ENCODE assay signal across 1 cellular context in the genomic region with DNA sequence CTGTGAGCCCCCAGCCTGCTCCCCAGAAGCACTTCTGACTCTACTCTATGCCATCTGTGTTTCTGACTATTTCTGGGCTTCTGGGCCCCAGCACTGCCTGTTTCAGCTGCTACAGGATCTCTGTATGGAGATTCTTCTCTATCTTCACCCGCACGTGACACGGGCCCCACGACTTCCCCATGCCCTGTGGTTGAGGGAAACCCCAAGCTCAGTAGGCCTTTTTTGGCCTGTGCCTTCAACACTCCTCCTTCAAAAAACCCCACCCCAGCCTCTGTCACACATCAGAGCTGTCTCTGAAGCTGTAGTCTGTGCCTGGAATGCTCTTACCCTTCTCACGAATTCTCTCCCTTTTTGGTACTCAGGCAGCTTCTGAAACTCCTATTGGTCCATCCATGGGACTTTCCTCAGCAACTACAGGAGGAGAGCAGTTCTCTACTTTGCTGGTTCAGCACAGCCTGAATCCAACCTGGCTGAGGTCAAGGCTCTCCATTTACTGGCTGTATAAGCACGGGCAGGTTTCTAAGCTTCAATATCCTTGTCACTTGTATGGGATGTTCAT.
TF ChIP-seq lines count a peak whose summit lies in the region.

No MANE protein-coding gene starts in this region.

TF ChIP-seq in GM12878, 131 proteins besides CTCF, POLR2A, EP300 and RAD21 (continued from another document and continues in another):
- TF ChIP-seq, protein P1, sequence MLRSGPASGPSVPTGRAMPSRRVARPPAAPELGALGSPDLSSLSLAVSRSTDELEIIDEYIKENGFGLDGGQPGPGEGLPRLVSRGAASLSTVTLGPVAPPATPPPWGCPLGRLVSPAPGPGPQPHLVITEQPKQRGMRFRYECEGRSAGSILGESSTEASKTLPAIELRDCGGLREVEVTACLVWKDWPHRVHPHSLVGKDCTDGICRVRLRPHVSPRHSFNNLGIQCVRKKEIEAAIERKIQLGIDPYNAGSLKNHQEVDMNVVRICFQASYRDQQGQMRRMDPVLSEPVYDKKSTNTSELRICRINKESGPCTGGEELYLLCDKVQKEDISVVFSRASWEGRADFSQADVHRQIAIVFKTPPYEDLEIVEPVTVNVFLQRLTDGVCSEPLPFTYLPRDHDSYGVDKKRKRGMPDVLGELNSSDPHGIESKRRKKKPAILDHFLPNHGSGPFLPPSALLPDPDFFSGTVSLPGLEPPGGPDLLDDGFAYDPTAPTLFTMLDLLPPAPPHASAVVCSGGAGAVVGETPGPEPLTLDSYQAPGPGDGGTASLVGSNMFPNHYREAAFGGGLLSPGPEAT (IDR thresholded peaks at IDR 0.05; ENCODE audit: low read depth): peak; percentile 87
- peak; percentile 56; the same call in 1 of the 2 replicates for TF ChIP-seq MTA3 (IDR thresholded peaks at IDR 0.05; ENCODE audit: borderline replicate concordance, low read length)
- TF ChIP-seq, protein P2, sequence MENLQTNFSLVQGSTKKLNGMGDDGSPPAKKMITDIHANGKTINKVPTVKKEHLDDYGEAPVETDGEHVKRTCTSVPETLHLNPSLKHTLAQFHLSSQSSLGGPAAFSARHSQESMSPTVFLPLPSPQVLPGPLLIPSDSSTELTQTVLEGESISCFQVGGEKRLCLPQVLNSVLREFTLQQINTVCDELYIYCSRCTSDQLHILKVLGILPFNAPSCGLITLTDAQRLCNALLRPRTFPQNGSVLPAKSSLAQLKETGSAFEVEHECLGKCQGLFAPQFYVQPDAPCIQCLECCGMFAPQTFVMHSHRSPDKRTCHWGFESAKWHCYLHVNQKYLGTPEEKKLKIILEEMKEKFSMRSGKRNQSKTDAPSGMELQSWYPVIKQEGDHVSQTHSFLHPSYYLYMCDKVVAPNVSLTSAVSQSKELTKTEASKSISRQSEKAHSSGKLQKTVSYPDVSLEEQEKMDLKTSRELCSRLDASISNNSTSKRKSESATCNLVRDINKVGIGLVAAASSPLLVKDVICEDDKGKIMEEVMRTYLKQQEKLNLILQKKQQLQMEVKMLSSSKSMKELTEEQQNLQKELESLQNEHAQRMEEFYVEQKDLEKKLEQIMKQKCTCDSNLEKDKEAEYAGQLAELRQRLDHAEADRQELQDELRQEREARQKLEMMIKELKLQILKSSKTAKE (IDR thresholded peaks at IDR 0.05; ENCODE audit: low read depth, poor library complexity, severe bottlenecking): no peak
- no peak for TF ChIP-seq TCF7 (IDR thresholded peaks at IDR 0.05; ENCODE audit: borderline replicate concordance)
- TF ChIP-seq ZNF24 (IDR thresholded peaks at IDR 0.05): 0 out of 2 replicates have a peak, but pooled peaks have one; percentile 4
- TF ChIP-seq HDAC2 (IDR thresholded peaks at IDR 0.05): no peak
- TF ChIP-seq, protein P3, sequence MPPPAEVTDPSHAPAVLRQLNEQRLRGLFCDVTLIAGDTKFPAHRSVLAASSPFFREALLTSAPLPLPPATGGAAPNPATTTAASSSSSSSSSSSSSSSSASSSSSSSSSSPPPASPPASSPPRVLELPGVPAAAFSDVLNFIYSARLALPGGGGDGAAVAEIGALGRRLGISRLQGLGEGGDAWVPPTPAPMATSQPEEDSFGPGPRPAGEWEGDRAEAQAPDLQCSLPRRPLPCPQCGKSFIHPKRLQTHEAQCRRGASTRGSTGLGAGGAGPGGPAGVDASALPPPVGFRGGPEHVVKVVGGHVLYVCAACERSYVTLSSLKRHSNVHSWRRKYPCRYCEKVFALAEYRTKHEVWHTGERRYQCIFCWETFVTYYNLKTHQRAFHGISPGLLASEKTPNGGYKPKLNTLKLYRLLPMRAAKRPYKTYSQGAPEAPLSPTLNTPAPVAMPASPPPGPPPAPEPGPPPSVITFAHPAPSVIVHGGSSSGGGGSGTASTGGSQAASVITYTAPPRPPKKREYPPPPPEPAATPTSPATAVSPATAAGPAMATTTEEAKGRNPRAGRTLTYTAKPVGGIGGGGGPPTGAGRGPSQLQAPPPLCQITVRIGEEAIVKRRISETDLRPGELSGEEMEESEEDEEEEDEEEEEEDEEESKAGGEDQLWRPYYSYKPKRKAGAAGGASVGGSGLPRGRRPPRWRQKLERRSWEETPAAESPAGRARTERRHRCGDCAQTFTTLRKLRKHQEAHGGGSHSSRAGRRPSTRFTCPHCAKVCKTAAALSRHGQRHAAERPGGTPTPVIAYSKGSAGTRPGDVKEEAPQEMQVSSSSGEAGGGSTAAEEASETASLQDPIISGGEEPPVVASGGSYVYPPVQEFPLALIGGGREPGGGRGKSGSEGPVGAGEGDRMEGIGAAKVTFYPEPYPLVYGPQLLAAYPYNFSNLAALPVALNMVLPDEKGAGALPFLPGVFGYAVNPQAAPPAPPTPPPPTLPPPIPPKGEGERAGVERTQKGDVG (CRISPR knock-in tag; IDR thresholded peaks at IDR 0.05): no peak
- TF ChIP-seq, protein P4, sequence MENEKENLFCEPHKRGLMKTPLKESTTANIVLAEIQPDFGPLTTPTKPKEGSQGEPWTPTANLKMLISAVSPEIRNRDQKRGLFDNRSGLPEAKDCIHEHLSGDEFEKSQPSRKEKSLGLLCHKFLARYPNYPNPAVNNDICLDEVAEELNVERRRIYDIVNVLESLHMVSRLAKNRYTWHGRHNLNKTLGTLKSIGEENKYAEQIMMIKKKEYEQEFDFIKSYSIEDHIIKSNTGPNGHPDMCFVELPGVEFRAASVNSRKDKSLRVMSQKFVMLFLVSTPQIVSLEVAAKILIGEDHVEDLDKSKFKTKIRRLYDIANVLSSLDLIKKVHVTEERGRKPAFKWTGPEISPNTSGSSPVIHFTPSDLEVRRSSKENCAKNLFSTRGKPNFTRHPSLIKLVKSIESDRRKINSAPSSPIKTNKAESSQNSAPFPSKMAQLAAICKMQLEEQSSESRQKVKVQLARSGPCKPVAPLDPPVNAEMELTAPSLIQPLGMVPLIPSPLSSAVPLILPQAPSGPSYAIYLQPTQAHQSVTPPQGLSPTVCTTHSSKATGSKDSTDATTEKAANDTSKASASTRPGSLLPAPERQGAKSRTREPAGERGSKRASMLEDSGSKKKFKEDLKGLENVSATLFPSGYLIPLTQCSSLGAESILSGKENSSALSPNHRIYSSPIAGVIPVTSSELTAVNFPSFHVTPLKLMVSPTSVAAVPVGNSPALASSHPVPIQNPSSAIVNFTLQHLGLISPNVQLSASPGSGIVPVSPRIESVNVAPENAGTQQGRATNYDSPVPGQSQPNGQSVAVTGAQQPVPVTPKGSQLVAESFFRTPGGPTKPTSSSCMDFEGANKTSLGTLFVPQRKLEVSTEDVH (IDR thresholded peaks at IDR 0.05; ENCODE audit: low read depth, partially characterized antibody): no peak
- 0 out of 2 replicates have a peak, but pooled peaks have one; percentile 47 for TF ChIP-seq TCF3 (IDR thresholded peaks at IDR 0.05; ENCODE audit: borderline replicate concordance, insufficient read depth, low read depth, low read length)
- TF ChIP-seq, protein P5, sequence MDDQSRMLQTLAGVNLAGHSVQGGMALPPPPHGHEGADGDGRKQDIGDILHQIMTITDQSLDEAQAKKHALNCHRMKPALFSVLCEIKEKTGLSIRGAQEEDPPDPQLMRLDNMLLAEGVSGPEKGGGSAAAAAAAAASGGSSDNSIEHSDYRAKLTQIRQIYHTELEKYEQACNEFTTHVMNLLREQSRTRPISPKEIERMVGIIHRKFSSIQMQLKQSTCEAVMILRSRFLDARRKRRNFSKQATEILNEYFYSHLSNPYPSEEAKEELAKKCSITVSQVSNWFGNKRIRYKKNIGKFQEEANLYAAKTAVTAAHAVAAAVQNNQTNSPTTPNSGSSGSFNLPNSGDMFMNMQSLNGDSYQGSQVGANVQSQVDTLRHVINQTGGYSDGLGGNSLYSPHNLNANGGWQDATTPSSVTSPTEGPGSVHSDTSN (IDR thresholded peaks at IDR 0.05; ENCODE audit: insufficient replicate concordance, low read depth, low read length): no peak
- TF ChIP-seq TAF1 (IDR thresholded peaks at IDR 0.05; ENCODE audit: borderline replicate concordance, low read depth, low read length): peak; percentile 59
- peak; percentile 36; the same call in 1 of the 2 replicates for TF ChIP-seq PAX5 (IDR thresholded peaks at IDR 0.05; ENCODE audit: borderline replicate concordance, low read depth, low read length)
- no peak for TF ChIP-seq HCFC1 (IDR thresholded peaks at IDR 0.05; ENCODE audit: low read length)
- peak; percentile 53 for TF ChIP-seq MEF2B (IDR thresholded peaks at IDR 0.05; ENCODE audit: partially characterized antibody, poor library complexity, severe bottlenecking)
- TF ChIP-seq SMARCA5 (IDR thresholded peaks at IDR 0.05): no peak
- TF ChIP-seq STAT3 (IDR thresholded peaks at IDR 0.05; ENCODE audit: low read depth, low read length): no peak
- peak; percentile 26 for TF ChIP-seq NR2F1 (conservative IDR thresholded peaks at IDR 0.05)
- TF ChIP-seq RFX5 (IDR thresholded peaks at IDR 0.05; ENCODE audit: low read depth, low read length): no peak
- no peak for TF ChIP-seq NFYA (IDR thresholded peaks at IDR 0.05; ENCODE audit: borderline replicate concordance, low read depth, low read length)
- TF ChIP-seq, protein P6, sequence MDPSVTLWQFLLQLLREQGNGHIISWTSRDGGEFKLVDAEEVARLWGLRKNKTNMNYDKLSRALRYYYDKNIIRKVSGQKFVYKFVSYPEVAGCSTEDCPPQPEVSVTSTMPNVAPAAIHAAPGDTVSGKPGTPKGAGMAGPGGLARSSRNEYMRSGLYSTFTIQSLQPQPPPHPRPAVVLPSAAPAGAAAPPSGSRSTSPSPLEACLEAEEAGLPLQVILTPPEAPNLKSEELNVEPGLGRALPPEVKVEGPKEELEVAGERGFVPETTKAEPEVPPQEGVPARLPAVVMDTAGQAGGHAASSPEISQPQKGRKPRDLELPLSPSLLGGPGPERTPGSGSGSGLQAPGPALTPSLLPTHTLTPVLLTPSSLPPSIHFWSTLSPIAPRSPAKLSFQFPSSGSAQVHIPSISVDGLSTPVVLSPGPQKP (IDR thresholded peaks at IDR 0.05; ENCODE audit: low read depth, low read length): no peak
- TF ChIP-seq RCOR1 (conservative IDR thresholded peaks at IDR 0.05; ENCODE audit: low read depth, low read length): no peak
- no peak for TF ChIP-seq ZNF217 (IDR thresholded peaks at IDR 0.05)
- no peak for TF ChIP-seq CBX3 (IDR thresholded peaks at IDR 0.05; ENCODE audit: borderline replicate concordance, low read depth)
- no peak for TF ChIP-seq ASH2L (IDR thresholded peaks at IDR 0.05; ENCODE audit: borderline replicate concordance, low read depth)
- TF ChIP-seq DPF2 (IDR thresholded peaks at IDR 0.05): 0 out of 2 replicates have a peak, but pooled peaks have one; percentile 54
- no peak for TF ChIP-seq KLF5 (IDR thresholded peaks at IDR 0.05; ENCODE audit: partially characterized antibody)
- peak; percentile 73; the same call in 1 of the 2 replicates for TF ChIP-seq FOXM1 (IDR thresholded peaks at IDR 0.05; ENCODE audit: low read depth, low read length)
- 0 out of 2 replicates have a peak, but pooled peaks have one; percentile 25 for TF ChIP-seq IRF4 (IDR thresholded peaks at IDR 0.05; ENCODE audit: low read depth, low read length)
- no peak for TF ChIP-seq BMI1 (IDR thresholded peaks at IDR 0.05; ENCODE audit: borderline replicate concordance)
- TF ChIP-seq NFXL1 (IDR thresholded peaks at IDR 0.05; ENCODE audit: borderline replicate concordance): no peak
- TF ChIP-seq, protein P7, sequence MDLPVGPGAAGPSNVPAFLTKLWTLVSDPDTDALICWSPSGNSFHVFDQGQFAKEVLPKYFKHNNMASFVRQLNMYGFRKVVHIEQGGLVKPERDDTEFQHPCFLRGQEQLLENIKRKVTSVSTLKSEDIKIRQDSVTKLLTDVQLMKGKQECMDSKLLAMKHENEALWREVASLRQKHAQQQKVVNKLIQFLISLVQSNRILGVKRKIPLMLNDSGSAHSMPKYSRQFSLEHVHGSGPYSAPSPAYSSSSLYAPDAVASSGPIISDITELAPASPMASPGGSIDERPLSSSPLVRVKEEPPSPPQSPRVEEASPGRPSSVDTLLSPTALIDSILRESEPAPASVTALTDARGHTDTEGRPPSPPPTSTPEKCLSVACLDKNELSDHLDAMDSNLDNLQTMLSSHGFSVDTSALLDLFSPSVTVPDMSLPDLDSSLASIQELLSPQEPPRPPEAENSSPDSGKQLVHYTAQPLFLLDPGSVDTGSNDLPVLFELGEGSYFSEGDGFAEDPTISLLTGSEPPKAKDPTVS (IDR thresholded peaks at IDR 0.05; ENCODE audit: low read depth, low read length): no peak
- TF ChIP-seq, protein P8, sequence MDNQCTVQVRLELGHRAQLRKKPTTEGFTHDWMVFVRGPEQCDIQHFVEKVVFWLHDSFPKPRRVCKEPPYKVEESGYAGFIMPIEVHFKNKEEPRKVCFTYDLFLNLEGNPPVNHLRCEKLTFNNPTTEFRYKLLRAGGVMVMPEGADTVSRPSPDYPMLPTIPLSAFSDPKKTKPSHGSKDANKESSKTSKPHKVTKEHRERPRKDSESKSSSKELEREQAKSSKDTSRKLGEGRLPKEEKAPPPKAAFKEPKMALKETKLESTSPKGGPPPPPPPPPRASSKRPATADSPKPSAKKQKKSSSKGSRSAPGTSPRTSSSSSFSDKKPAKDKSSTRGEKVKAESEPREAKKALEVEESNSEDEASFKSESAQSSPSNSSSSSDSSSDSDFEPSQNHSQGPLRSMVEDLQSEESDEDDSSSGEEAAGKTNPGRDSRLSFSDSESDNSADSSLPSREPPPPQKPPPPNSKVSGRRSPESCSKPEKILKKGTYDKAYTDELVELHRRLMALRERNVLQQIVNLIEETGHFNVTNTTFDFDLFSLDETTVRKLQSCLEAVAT (IDR thresholded peaks at IDR 0.05): peak; percentile 57
- peak; percentile 86; the same call in 1 of the 2 replicates for TF ChIP-seq CBFB (IDR thresholded peaks at IDR 0.05; ENCODE audit: low read depth)
- peak; percentile 70 to 83 for TF ChIP-seq IKZF2 (IDR thresholded peaks at IDR 0.05)
- TF ChIP-seq, protein P9, sequence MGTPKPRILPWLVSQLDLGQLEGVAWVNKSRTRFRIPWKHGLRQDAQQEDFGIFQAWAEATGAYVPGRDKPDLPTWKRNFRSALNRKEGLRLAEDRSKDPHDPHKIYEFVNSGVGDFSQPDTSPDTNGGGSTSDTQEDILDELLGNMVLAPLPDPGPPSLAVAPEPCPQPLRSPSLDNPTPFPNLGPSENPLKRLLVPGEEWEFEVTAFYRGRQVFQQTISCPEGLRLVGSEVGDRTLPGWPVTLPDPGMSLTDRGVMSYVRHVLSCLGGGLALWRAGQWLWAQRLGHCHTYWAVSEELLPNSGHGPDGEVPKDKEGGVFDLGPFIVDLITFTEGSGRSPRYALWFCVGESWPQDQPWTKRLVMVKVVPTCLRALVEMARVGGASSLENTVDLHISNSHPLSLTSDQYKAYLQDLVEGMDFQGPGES (IDR thresholded peaks at IDR 0.05): no peak
- TF ChIP-seq CREB1 (IDR thresholded peaks at IDR 0.05; ENCODE audit: low read depth): peak; percentile 69
